In the genomic region with DNA sequence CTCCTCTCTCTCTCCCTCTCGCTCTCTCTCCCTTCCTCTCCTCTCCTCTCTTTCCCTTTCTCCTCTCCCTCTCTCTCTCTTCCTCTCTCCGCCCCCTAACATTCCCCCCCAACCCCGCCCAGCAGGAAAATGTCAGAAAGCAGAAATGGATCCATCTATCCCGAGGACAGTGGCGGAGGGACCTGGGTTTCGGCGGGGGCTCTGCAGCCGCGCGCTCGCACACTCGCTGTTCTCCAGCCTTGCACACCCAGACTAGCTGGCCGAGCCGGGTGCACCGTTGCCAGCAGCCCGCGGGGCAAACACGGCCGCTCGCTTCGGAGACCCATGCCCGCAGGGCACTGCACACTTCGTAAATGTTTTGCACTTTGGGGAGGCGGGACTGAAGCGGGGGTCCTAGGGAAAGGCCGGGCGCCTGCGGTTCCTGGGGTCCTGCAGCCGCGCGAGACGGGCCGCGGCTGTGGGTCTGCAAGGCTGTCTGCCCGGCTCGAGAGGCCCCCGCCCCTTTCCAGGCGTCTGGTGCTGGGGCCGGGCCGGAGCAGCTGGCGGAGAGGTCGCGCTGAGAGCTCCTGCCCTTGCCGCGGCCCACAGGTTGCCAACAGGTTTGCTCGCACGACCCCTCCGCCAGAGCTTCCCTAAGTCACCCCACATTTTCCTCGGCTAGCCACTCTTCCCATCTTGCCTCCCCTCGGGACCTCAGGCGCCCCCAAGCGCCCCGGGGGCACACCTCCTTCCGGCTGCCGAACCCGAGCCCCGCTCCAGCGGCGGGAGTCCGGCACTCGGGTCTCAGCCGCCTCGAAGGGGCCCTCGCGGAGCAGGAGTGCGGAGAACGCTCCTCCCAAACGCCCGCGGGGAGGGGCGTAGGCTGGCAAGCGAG, we compare ENCODE assay signal across 8 cellular contexts. TPM values are rescaled to one million over a fixed set of nuclear protein-coding genes. Genes with fewer than 3 reads are reported as not detected.
DNase-seq lines count a peak whose midpoint lies in the region; ATAC-seq and TF ChIP-seq lines count a peak whose summit lies in the region.

No MANE protein-coding gene starts in this region.

- peak overlapping the region; percentile 96 to 100 for H3K4me3 Mint-ChIP-seq in activated T-cell treated with anti-CD3 and anti-CD28 coated beads, Interleukin-2, amount 50 U/mL, for 72 hours
- H3K4me3 Mint-ChIP-seq in nephron, result peak overlapping the region; percentile 91 to 99 (median 95)

- WGBS in thyroid gland, 2 donors, result 1% methylated on average over 27 to 32 of the region's 72 CpGs

- H3K27ac ChIP-seq in 22Rv1, result peak overlapping the region; percentile 47
- no peak overlapping the region for H3K27ac ChIP-seq in thyroid gland

- peaks cover 9 to 19% of the 10 kb centered on the region in 2 donors for H3K4me1 ChIP-seq in thyroid gland

- DNase-seq in NCI-H774 (lab: John Stamatoyannopoulos, UW) (peak; percentile 46), fibroblast of mammary gland (ENCODE audit: low read depth) (no peak), thyroid gland (peak; percentile 70 to 80)
- DNase-seq in activated T-cell treated with anti-CD3 and anti-CD28 coated beads, Interleukin-2, amount 50 U/mL, for 72 hours, result peak; percentile 62 to 81

- H3K27ac Mint-ChIP-seq in activated T-cell treated with anti-CD3 and anti-CD28 coated beads, Interleukin-2, amount 50 U/mL, for 72 hours, result peak overlapping the region; percentile 69
- H3K27ac Mint-ChIP-seq in nephron, result peak overlapping the region; percentile 49 to 81 (median 72)

- H3K36me3 ChIP-seq in thyroid gland, result no peaks in the 10 kb centered on the region

- TF ChIP-seq POLR2A in thyroid gland (IDR thresholded peaks at IDR 0.05), result no peak

- H3K4me1 Mint-ChIP-seq in activated T-cell treated with anti-CD3 and anti-CD28 coated beads, Interleukin-2, amount 50 U/mL, for 72 hours (ENCODE audit: low read depth), result peaks cover 27% of the 10 kb centered on the region
- H3K4me1 Mint-ChIP-seq in nephron, result peaks cover 26% of the 10 kb centered on the region

- ATAC-seq in GM21423 (IDR thresholded peaks at IDR 0.05; ENCODE audit: unreplicated experiment) (peak; percentile 32), HG02571 (IDR thresholded peaks at IDR 0.05; ENCODE audit: unreplicated experiment) (no peak)
- ATAC-seq in activated T-cell treated with anti-CD3 and anti-CD28 coated beads, Interleukin-2, amount 50 U/mL, for 72 hours (replicated peaks in 1 of 2), result peak; percentile 46 to 54

- H3K9me3 ChIP-seq in thyroid gland, result no peaks in the 10 kb centered on the region

- H3K9me3 Mint-ChIP-seq in activated T-cell treated with anti-CD3 and anti-CD28 coated beads, Interleukin-2, amount 50 U/mL, for 72 hours, result no peaks in the 10 kb centered on the region
- H3K9me3 Mint-ChIP-seq in nephron, result no peaks in the 10 kb centered on the region

- H3K27me3 ChIP-seq in thyroid gland, result peaks cover 7% of the 10 kb centered on the region

- peaks cover 33% of the 10 kb centered on the region for H3K27me3 Mint-ChIP-seq in activated T-cell treated with anti-CD3 and anti-CD28 coated beads, Interleukin-2, amount 50 U/mL, for 72 hours (ENCODE audit: low read depth)
- peaks cover 70% of the 10 kb centered on the region for H3K27me3 Mint-ChIP-seq in nephron (ENCODE audit: low read depth)

- no peak for TF ChIP-seq CTCF in 22Rv1 (IDR thresholded peaks at IDR 0.05)
- no peak for TF ChIP-seq CTCF in fibroblast of mammary gland (conservative IDR thresholded peaks at IDR 0.05; ENCODE audit: control insufficient read depth, insufficient read depth, low read depth, low read length)
- no peak for TF ChIP-seq CTCF in nephron (IDR thresholded peaks at IDR 0.05; ENCODE audit: unreplicated experiment in 3 of 3)
- TF ChIP-seq CTCF in thyroid gland (IDR thresholded peaks at IDR 0.05), result peak in 2 of 6 experiments; percentile 20 to 42

- peaks cover 0 to 5% of the 10 kb centered on the region in 2 donors for H3K36me3 Mint-ChIP-seq in activated T-cell treated with anti-CD3 and anti-CD28 coated beads, Interleukin-2, amount 50 U/mL, for 72 hours (ENCODE audit: insufficient read depth in 2 of 2)
- no peaks in the 10 kb centered on the region for H3K36me3 Mint-ChIP-seq in nephron (ENCODE audit: low read depth)

- intact Hi-C loops in thyroid gland (cut with DNase I), result no loop called here

- H3K4me3 ChIP-seq in fibroblast of mammary gland (ENCODE audit: control insufficient read depth, low read depth, low read length) (peak overlapping the region; percentile 60), thyroid gland (replicated peaks in 1 of 3) (peak overlapping the region; percentile 57 to 63 (median 58))

RNA-seq across cellular contexts. Expression of gene MDGA1, which starts 0.8 kb away (rescaled TPM):
- total RNA-seq in activated T-cell treated with anti-CD3 and anti-CD28 coated beads, Interleukin-2, amount 50 U/mL, for 72 hours, result 10 to 100 TPM in 1 of 2 donors, under 1 TPM in 1; 0.07 to 11.5 TPM
- total RNA-seq in thyroid gland, result 1 to 10 TPM in 3 of 4 donors, under 1 TPM in 1; 0.83 to 3.9 (median 1.6) TPM
